ENCODE assay signal across 26 cellular contexts in genomic region chr6:139961190-139961589, GRCh38.
A peak's percentile ranks its signal among the peaks of the same experiment; 100 is the strongest.
DNase-seq lines count a peak whose midpoint lies in the region; ATAC-seq, FAIRE-seq and TF ChIP-seq lines count a peak whose summit lies in the region.
"Had no signal": no experiment of that assay in that cellular context is flagged by ENCODE, and none has a peak within 500 bp of the region (broad histone marks: within the 10 kb centered on the region; RNA-seq: fewer than 3 reads in every experiment).

No MANE protein-coding gene starts in this region.

- H3K9me3 ChIP-seq in A549 = no peaks in the 10 kb centered on the region
- H3K9me3 ChIP-seq in HAP-1 = no peaks in the 10 kb centered on the region
- H3K9me3 ChIP-seq: Caco-2, Peyer's patch had no signal

- no peak overlapping the region for H3K27ac ChIP-seq in A549
- H3K27ac ChIP-seq in VCaP = peak overlapping the region; percentile 75
- H3K27ac ChIP-seq: C4-2B, Peyer's patch had no signal

- FAIRE-seq in A549 (lab: Jason Lieb, UNC) = no peak
- FAIRE-seq: GM12891, H1 had no signal

- 25% methylated on average over 2 of the region's 2 CpGs for WGBS in A549 (ENCODE audit: missing lambda C conversion rate)

- no peak overlapping the region for H3K4me3 ChIP-seq in A549
- no peak overlapping the region for H3K4me3 ChIP-seq in LNCaP clone FGC (ENCODE audit: low read depth, low read length)
- H3K4me3 ChIP-seq in HAP-1 = no peak overlapping the region
- H3K4me3 ChIP-seq: Peyer's patch had no signal

- no peaks in the 10 kb centered on the region for H3K27me3 Mint-ChIP-seq in osteocyte (ENCODE audit: unreplicated experiment)

- peak overlapping the region; percentile 12; the same call in 1 of the 3 replicates for H3K4me2 ChIP-seq in A549

- ATAC-seq in A549 = no peak
- ATAC-seq: CD8-positive, alpha-beta T cell; HCT116 had no signal

- TF ChIP-seq EP300 in A549 (IDR thresholded peaks at IDR 0.05) = no peak

- peak overlapping the region; percentile 59 for H3K27ac Mint-ChIP-seq in osteocyte (ENCODE audit: unreplicated experiment)
- H3K27ac Mint-ChIP-seq: CD8-positive, alpha-beta T cell had no signal

- no peak for TF ChIP-seq POLR2A in A549 (IDR thresholded peaks at IDR 0.05; ENCODE audit: low read length)

- H3K36me3 Mint-ChIP-seq in osteocyte (ENCODE audit: unreplicated experiment) = no peaks in the 10 kb centered on the region
- H3K36me3 Mint-ChIP-seq: CD8-positive, alpha-beta T cell had no signal

- peaks cover 59% of the 10 kb centered on the region for H3K4me1 Mint-ChIP-seq in osteocyte (ENCODE audit: unreplicated experiment)

- no peaks in the 10 kb centered on the region for H3K4me1 ChIP-seq in A549
- H3K4me1 ChIP-seq in HAP-1 = no peaks in the 10 kb centered on the region; the same call in 1 of the 2 replicates
- H3K4me1 ChIP-seq: Caco-2 had no signal

- in situ Hi-C loops in HAP-1 (cut with MboI; ENCODE audit: low sequenced_read_pairs) = no loop called here

- no peak for TF ChIP-seq RAD21 in A549 (conservative IDR thresholded peaks at IDR 0.05 in 1 of 2, IDR thresholded peaks at IDR 0.05 in 1 of 2)

- H3K36me3 ChIP-seq in HAP-1 (replicated peaks) = no peaks in the 10 kb centered on the region
- H3K36me3 ChIP-seq: Peyer's patch had no signal

- H3K9me3 Mint-ChIP-seq in osteocyte (ENCODE audit: unreplicated experiment) = no peaks in the 10 kb centered on the region
- H3K9me3 Mint-ChIP-seq: CD8-positive, alpha-beta T cell had no signal

- TF ChIP-seq CTCF in A549 (IDR thresholded peaks at IDR 0.05) = no peak
- no peak for TF ChIP-seq CTCF in LNCaP clone FGC (IDR thresholded peaks at IDR 0.05; ENCODE audit: control insufficient read depth, extremely low read depth, insufficient read depth)
- TF ChIP-seq CTCF in VCaP (conservative IDR thresholded peaks at IDR 0.05) = no peak
- no peak for TF ChIP-seq CTCF in osteocyte (IDR thresholded peaks at IDR 0.05)

- no peaks in the 10 kb centered on the region for H3K27me3 ChIP-seq in HAP-1 (ENCODE audit: low read depth)
- H3K27me3 ChIP-seq: Peyer's patch had no signal

- DNase-seq in A549 (ENCODE audit: low read depth in 1 of 2, low spot score in 1 of 2) = no peak
- DNase-seq in LNCaP clone FGC (ENCODE audit: low read depth) = peak; percentile 47
- no peak for DNase-seq in osteocyte (ENCODE audit: extremely low spot score, unreplicated experiment)
- DNase-seq in dedifferentiated amniotic fluid mesenchymal stem cell (ENCODE audit: extremely low spot score) = no peak
- DNase-seq in germinal center (ENCODE audit: low spot score) = no peak
- DNase-seq in HAP-1 (ENCODE audit: low spot score in 2 of 2) = no peak
- DNase-seq in NCI-H2171 treated with DMSO at 0.1 percent for 48 hours (lab: John Stamatoyannopoulos, UW) = no peak
- DNase-seq: Caco-2; CD8-positive, alpha-beta T cell; DMS79; EL; GDM1; Karpas-422; NCI-H1092 treated with DMSO at 0.1 percent for 48 hours; NCI-H1436 treated with DMSO at 0.1 percent for 48 hours; NCI-H1930; NCI-H2107; NCI-H446; NCI-H524 treated with DMSO at 0.1 percent for 48 hours; Peyer's patch; SHP77 treated with DMSO at 0.1 percent for 48 hours had no signal

- H3K4me3 Mint-ChIP-seq in osteocyte (ENCODE audit: unreplicated experiment) = no peak overlapping the region
- H3K4me3 Mint-ChIP-seq: CD8-positive, alpha-beta T cell had no signal

- CTCF ChIA-PET in A549 (lab: Yijun Ruan, JAX) = interaction anchor here (0.6 kb wide), 1 partner anchor 427 kb away, joined by 3 read pairs; no protein-coding TSS in a partner anchor

- POLR2A ChIA-PET in A549 (lab: Yijun Ruan, JAX) = no interaction called here

TF ChIP-seq in A549, 52 proteins besides CTCF, POLR2A, EP300 and RAD21:
- TF ChIP-seq HEYL (CRISPR knock-in tag; IDR thresholded peaks at IDR 0.05) (no peak), NFE2L2 (conservative IDR thresholded peaks at IDR 0.05; ENCODE audit: low read length) (no peak), NPAS2 (CRISPR knock-in tag; IDR thresholded peaks at IDR 0.05; ENCODE audit: borderline replicate concordance) (no peak), BCL3 (IDR thresholded peaks at IDR 0.05) (no peak), BHLHE40 (IDR thresholded peaks at IDR 0.05; ENCODE audit: low read depth, low read length) (no peak), GATA3 (IDR thresholded peaks at IDR 0.05; ENCODE audit: borderline replicate concordance) (no peak), JUNB (IDR thresholded peaks at IDR 0.05) (no peak), KDM1A (IDR thresholded peaks at IDR 0.05; ENCODE audit: low read depth) (no peak), JUN (IDR thresholded peaks at IDR 0.05) (no peak), EHF (CRISPR knock-in tag; IDR thresholded peaks at IDR 0.05) (no peak), TFCP2L1 (CRISPR knock-in tag; IDR thresholded peaks at IDR 0.05) (no peak), ELK1 (IDR thresholded peaks at IDR 0.05; ENCODE audit: low read depth, low read length) (no peak), CHD2 (IDR thresholded peaks at IDR 0.05; ENCODE audit: low read length, partially characterized antibody) (no peak), ZFP36 (IDR thresholded peaks at IDR 0.05; ENCODE audit: borderline replicate concordance, partially characterized antibody) (no peak)
